Comparison of ENCODE assay signal across 8 cellular contexts in the genomic region with DNA sequence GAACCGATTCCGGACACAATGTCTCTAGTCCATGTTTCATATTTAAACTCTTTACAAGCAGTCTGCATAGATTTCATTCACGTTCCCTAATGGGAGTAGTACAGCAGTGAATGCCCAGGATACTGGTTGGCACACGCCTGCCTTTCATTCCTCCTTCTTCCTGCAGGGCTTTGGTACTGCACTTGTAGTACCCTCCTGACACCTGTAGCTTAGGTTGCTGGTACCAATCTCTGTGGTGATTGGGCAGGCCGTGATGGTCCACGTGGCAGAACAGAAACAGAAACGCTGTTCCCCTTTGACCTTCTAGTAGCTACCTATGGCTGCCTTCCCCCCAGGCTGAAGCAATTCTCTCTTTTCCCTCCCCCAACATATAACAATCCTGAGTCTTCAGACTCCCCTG.
"Had no signal": no experiment of that assay in that cellular context is flagged by ENCODE, and none has a peak within 500 bp of the region (broad histone marks: within the 10 kb centered on the region; RNA-seq: fewer than 3 reads in every experiment).

No MANE protein-coding gene starts in this region.

- ATAC-seq: GM12878 had no signal

- H3K4me3 ChIP-seq: GM12878 had no signal

- DNase-seq: GDM1, GF-D8 had no signal

- FAIRE-seq: G401.6, GM12878, GM12891, GM12892, GM18507, GM19239 had no signal
